Comparison of ENCODE assay signal across 14 cellular contexts in the genomic region with DNA sequence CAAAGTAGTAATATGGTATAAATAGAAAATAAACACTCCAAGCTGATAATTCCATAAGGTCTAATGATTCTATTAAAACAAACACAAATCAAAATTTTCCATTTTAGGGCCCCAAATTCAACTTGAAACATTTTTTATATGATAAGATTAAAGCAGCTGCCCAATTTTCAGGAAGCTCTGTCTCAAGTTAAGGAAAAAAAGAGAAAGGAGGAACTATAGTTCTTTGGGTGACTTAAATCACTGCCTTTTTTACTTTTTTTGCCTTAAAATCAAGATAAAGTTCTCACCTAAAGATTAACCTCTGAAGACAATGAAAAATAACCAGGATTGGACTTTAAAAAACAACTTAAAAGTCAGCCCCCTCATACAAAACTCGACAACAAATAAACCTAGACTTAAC.
DNase-seq lines count a peak whose midpoint lies in the region; ATAC-seq, FAIRE-seq and TF ChIP-seq lines count a peak whose summit lies in the region.
"Had no signal": no experiment of that assay in that cellular context is flagged by ENCODE, and none has a peak within 500 bp of the region (broad histone marks: within the 10 kb centered on the region; RNA-seq: fewer than 3 reads in every experiment).

No MANE protein-coding gene starts in this region.

- H3K23ac ChIP-seq in H1 (ENCODE audit: insufficient read length): no peak overlapping the region

- no peaks in the 10 kb centered on the region for H3K9me3 Mint-ChIP-seq in Calu3 (ENCODE audit: low read depth, unreplicated experiment)
- H3K9me3 Mint-ChIP-seq in nephron progenitor cell: no peaks in the 10 kb centered on the region

- H3K4me2 ChIP-seq in PC-3 (ENCODE audit: low read length) (peak overlapping the region; percentile 92), H1 (ENCODE audit: insufficient read depth in 1 of 2, low read depth in 2 of 2, low read length in 2 of 2) (peak overlapping the region; percentile 61 to 78)

- H3K56ac ChIP-seq in H1 (replicated peaks; ENCODE audit: insufficient read length, low read depth, low read length): no peak overlapping the region

- H3K27me3 Mint-ChIP-seq in Calu3 (ENCODE audit: unreplicated experiment): no peaks in the 10 kb centered on the region
- peaks cover 63% of the 10 kb centered on the region for H3K27me3 Mint-ChIP-seq in nephron progenitor cell (ENCODE audit: low read depth, poor library complexity)

- H3K9me2 ChIP-seq in PC-3 (replicated peaks; ENCODE audit: low read length): no peaks in the 10 kb centered on the region

- peaks cover 22% of the 10 kb centered on the region for H3K4me1 ChIP-seq in PC-3 (ENCODE audit: insufficient read depth, low read length)
- peaks cover 0 to 11% (median 1%) of the 10 kb centered on the region in 4 experiments; a peak in 3 of 7 replicates for H3K4me1 ChIP-seq in H1 (replicated peaks in 1 of 4; ENCODE audit: control insufficient read depth in 3 of 4, insufficient read depth in 4 of 4, low read length in 3 of 4)

- DNase-seq in Calu3: no peak
- no peak for DNase-seq in PC-3
- no peak for DNase-seq in H1 (ENCODE audit: low read depth in 1 of 2, low spot score in 2 of 2)
- no peak for DNase-seq in nephron progenitor cell
- no peak for DNase-seq in NCI-H345 (lab: John Stamatoyannopoulos, UW)
- no peak for DNase-seq in GDM1 (lab: John Stamatoyannopoulos, UW)
- DNase-seq in left lobe of liver (ENCODE audit: low spot score): no peak
- DNase-seq: activated effector memory CD4-positive, alpha-beta T cell treated with anti-CD3 and anti-CD28 coated beads, Interleukin-2, amount 50 U/mL, for 16 hours; DND-41; effector memory CD4-positive, alpha-beta T cell; islet precursor cell; NCI-H774; psoas muscle; uterus had no signal

- CTCF ChIA-PET in Calu3 (lab: Charles Lee) (no interaction called here), PC-3 (lab: Charles Lee) (no interaction called here), H1 (lab: Charles Lee; ENCODE audit: partially characterized antibody) (interaction anchor here (1.2 to 2.1 kb wide), 2 partner anchors 23 to 92 kb away, joined by 3 to 9 read pairs; no protein-coding TSS in a partner anchor)

- no peak overlapping the region for H2BK15ac ChIP-seq in H1 (ENCODE audit: low read length)

- H3K27ac ChIP-seq in PC-3 (ENCODE audit: low read length): peak overlapping the region; percentile 99
- no peak overlapping the region for H3K27ac ChIP-seq in H1 (ENCODE audit: low read depth, low read length)
- H3K27ac ChIP-seq: psoas muscle, uterus had no signal

- H3K36me3 ChIP-seq in PC-3 (ENCODE audit: low read depth, low read length) (peaks cover 46% of the 10 kb centered on the region), H1 (ENCODE audit: control insufficient read depth in 2 of 4, insufficient read depth in 4 of 4, low read length in 3 of 4) (no peaks in the 10 kb centered on the region)
- H3K36me3 ChIP-seq: uterus had no signal

- WGBS in H1 (ENCODE audit: extremely low coverage in 1 of 2, insufficient coverage in 1 of 2, insufficient read length in 1 of 2, insufficient replicate concordance in 2 of 2, low coverage in 1 of 2, low lambda C conversion rate in 2 of 2, missing lambda C conversion rate in 1 of 2), 2 experiments: 50% methylated on average over 1 of the region's 1 CpG; no CpG with 5 or more reads in 1 of the 2 experiments

- no TSS peak for BruUV-seq in Calu3 (replicated peaks; lab: Mats Ljungman, UMichigan)
- BruUV-seq in PC-3 (replicated peaks; lab: Mats Ljungman, UMichigan): no TSS peak

- H3K4me3 ChIP-seq in PC-3 (ENCODE audit: low read length) (peak overlapping the region; percentile 96), H1 (ENCODE audit: extremely low read depth in 1 of 4, insufficient read depth in 2 of 4, low read depth in 3 of 4, low read length in 4 of 4) (peak overlapping the region in 2 of 4 experiments; percentile 46 to 87; a peak in 2 of 8 replicates)
- H3K4me3 ChIP-seq: uterus had no signal

- TF ChIP-seq EP300 in H1 (IDR thresholded peaks at IDR 0.05; ENCODE audit: borderline replicate concordance in 1 of 2, low read depth in 2 of 2, low read length in 2 of 2): no peak

- TF ChIP-seq CTCF in Calu3 (IDR thresholded peaks at IDR 0.05; ENCODE audit: unreplicated experiment) (no peak), PC-3 (conservative IDR thresholded peaks at IDR 0.05; ENCODE audit: low read depth, low read length) (no peak), H1 (IDR thresholded peaks at IDR 0.05; ENCODE audit: control extremely low read depth in 1 of 3, insufficient read depth in 1 of 3, low read depth in 1 of 3, low read length in 3 of 3) (no peak), nephron progenitor cell (IDR thresholded peaks at IDR 0.05) (no peak)

- POLR2A ChIA-PET in PC-3 (lab: Charles Lee; ENCODE audit: unreplicated experiment): interaction anchor here (0.7 kb wide), 1 partner anchor 126 kb away, joined by 7 read pairs; no protein-coding TSS in a partner anchor
- POLR2A ChIA-PET in H1 (lab: Charles Lee; ENCODE audit: partially characterized antibody): no interaction called here

- H4K20me1 ChIP-seq in PC-3 (ENCODE audit: low read length) (peaks cover 20% of the 10 kb centered on the region; the same call in 1 of the 2 replicates), H1 (replicated peaks in 1 of 2; ENCODE audit: control insufficient read depth in 1 of 2, insufficient read depth in 2 of 2, low read length in 2 of 2) (no peaks in the 10 kb centered on the region)

- no peaks in the 10 kb centered on the region for H3F3A ChIP-seq in PC-3 (ENCODE audit: low read length, unreplicated experiment)

- no peak overlapping the region for H2BK20ac ChIP-seq in H1 (ENCODE audit: low read length)

- H3K4me1 Mint-ChIP-seq in Calu3 (ENCODE audit: low read depth, unreplicated experiment) (no peaks in the 10 kb centered on the region), nephron progenitor cell (peaks cover 9% of the 10 kb centered on the region)

- peak overlapping the region; percentile 85 for H3K4me3 Mint-ChIP-seq in Calu3 (ENCODE audit: low read depth, unreplicated experiment)
- H3K4me3 Mint-ChIP-seq in nephron progenitor cell: peak overlapping the region; percentile 86

- no peak overlapping the region for H2BK12ac ChIP-seq in H1 (ENCODE audit: low read depth, low read length)

- H3K4ac ChIP-seq in H1 (replicated peaks; ENCODE audit: insufficient read length, low read depth, low read length): no peak overlapping the region

- H3K79me2 ChIP-seq in PC-3 (ENCODE audit: low read length): peaks cover 97% of the 10 kb centered on the region
- peaks cover 0 to 23% of the 10 kb centered on the region in 2 experiments; a peak in 2 of 4 replicates for H3K79me2 ChIP-seq in H1 (ENCODE audit: control insufficient read depth in 1 of 2, insufficient read depth in 2 of 2, low read length in 2 of 2)

- no peak overlapping the region for H4K5ac ChIP-seq in H1 (ENCODE audit: insufficient read length, low read depth, low read length)

- H3K27ac Mint-ChIP-seq in Calu3 (ENCODE audit: unreplicated experiment) (peak overlapping the region; percentile 89), nephron progenitor cell (no peak overlapping the region)

- no peak for TF ChIP-seq RAD21 in H1 (IDR thresholded peaks at IDR 0.05 in 1 of 2, conservative IDR thresholded peaks at IDR 0.05 in 1 of 2; ENCODE audit: low read depth in 2 of 2, low read length in 2 of 2)

- H4K8ac ChIP-seq in H1 (ENCODE audit: extremely low read depth, insufficient read depth, low read length): no peak overlapping the region

- no peak for FAIRE-seq in H1 (lab: Jason Lieb, UNC)

- H2AFZ ChIP-seq in PC-3 (ENCODE audit: low read length) (no peak overlapping the region), H1 (ENCODE audit: low read length) (no peak overlapping the region)

- no peak for TF ChIP-seq POLR2A in H1 (IDR thresholded peaks at IDR 0.05; ENCODE audit: control extremely low read depth in 1 of 2, low read depth in 2 of 2, low read length in 2 of 2)

- no peak overlapping the region for H3K18ac ChIP-seq in H1 (ENCODE audit: extremely low read depth, low read length)

- no peak overlapping the region for H2BK5ac ChIP-seq in H1 (ENCODE audit: low read depth, low read length)

- H3K9ac ChIP-seq in PC-3 (ENCODE audit: low read length) (peak overlapping the region; percentile 100), H1 (replicated peaks in 1 of 4; ENCODE audit: extremely low read depth in 1 of 4, low read depth in 3 of 4, low read length in 3 of 4) (no peak overlapping the region)

- H3K79me1 ChIP-seq in H1 (ENCODE audit: low read depth, low read length): no peaks in the 10 kb centered on the region

- H3K36me3 Mint-ChIP-seq in Calu3 (ENCODE audit: insufficient read depth, unreplicated experiment): peaks cover 63% of the 10 kb centered on the region
- H3K36me3 Mint-ChIP-seq in nephron progenitor cell (ENCODE audit: low read depth): no peaks in the 10 kb centered on the region

- intact Hi-C loops in Calu3 (cut with micrococcal nuclease; ENCODE audit: unreplicated experiment): no loop called here
- intact Hi-C loops in PC-3 (cut with micrococcal nuclease): loop anchor here (2.0 to 10.0 kb wide), 2 partner anchors 19 to 93 kb away; no protein-coding TSS in a partner anchor

- no peak overlapping the region for H2AK5ac ChIP-seq in H1 (ENCODE audit: low read depth, low read length)

- H3K9me3 ChIP-seq in PC-3 (ENCODE audit: low read length) (no peaks in the 10 kb centered on the region), H1 (ENCODE audit: insufficient read depth in 2 of 2, low read depth in 1 of 2, low read length in 1 of 2) (no peaks in the 10 kb centered on the region)
- H3K9me3 ChIP-seq: psoas muscle, uterus had no signal

- H3K27me3 ChIP-seq in PC-3 (ENCODE audit: low read length) (no peaks in the 10 kb centered on the region), H1 (replicated peaks in 1 of 4; ENCODE audit: control insufficient read depth in 3 of 4, extremely low read depth in 1 of 4, insufficient read depth in 3 of 4, low read length in 3 of 4) (peaks cover 0 to 20% (median 9%) of the 10 kb centered on the region in 4 experiments; a peak in 3 of 7 replicates)

- H4K91ac ChIP-seq in H1 (replicated peaks; ENCODE audit: insufficient read length, low read length): no peak overlapping the region

- no peak overlapping the region for H3K14ac ChIP-seq in H1 (ENCODE audit: insufficient read length)

- peaks cover 13% of the 10 kb centered on the region for H3K23me2 ChIP-seq in H1 (ENCODE audit: low read depth, low read length)

- ATAC-seq in PC-3 (no peak), left lobe of liver (no peak)
- ATAC-seq: psoas muscle had no signal

- no peak overlapping the region for H2BK120ac ChIP-seq in H1 (replicated peaks; ENCODE audit: low read depth, low read length)

TF ChIP-seq in H1, 55 proteins besides CTCF, POLR2A, EP300 and RAD21 (continues in another document):
- no peak for TF ChIP-seq CBX8 (IDR thresholded peaks at IDR 0.05; ENCODE audit: borderline replicate concordance, low read depth, low read length)
- TF ChIP-seq USF2 (IDR thresholded peaks at IDR 0.05; ENCODE audit: low read length): no peak
- no peak for TF ChIP-seq TEAD4 (IDR thresholded peaks at IDR 0.05; ENCODE audit: low read depth, low read length)
